In the genomic region with DNA sequence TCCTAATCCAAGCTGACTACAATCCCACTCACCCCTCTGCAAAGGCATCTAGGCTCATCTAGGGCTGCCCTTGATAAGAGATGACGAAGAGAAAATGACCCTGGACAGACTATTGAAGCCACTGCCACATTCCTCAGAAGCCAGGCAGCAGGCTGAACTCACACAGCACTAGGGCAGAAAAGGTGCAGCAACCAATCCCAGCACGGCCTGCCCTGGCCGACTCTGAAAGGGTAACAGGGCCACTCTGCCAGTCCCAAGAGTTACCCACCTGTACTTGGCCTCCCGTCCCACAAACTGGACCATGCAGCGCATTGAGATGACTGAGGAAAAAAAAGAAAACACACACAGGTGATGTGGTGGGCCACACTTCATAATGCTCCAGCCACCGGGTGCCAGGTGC, we compare ENCODE assay signal across 28 cellular contexts. TPM values are rescaled to one million over a fixed set of nuclear protein-coding genes. Genes with fewer than 3 reads are reported as not detected.
"Had no signal": no experiment of that assay in that cellular context is flagged by ENCODE, and none has a peak within 500 bp of the region (broad histone marks: within the 10 kb centered on the region; RNA-seq: fewer than 3 reads in every experiment).

No MANE protein-coding gene starts in this region.

- H3K27ac ChIP-seq: left lung, transverse colon, WERI-Rb-1 had no signal

- ATAC-seq: activated naive CD8-positive, alpha-beta T cell treated with anti-CD3 and anti-CD28 coated beads, Interleukin-2, amount 50 U/mL, for 24 hours; gastroesophageal sphincter; left lung; mucosa of descending colon; natural killer cell treated with Interleukin-12 subunit alpha and Interleukin-12 subunit beta and Interleukin-15 and Interleukin-18, amount 100 ng/mL, for 72 hours had no signal

- FAIRE-seq: endothelial cell of umbilical vein, small intestine had no signal

- H3K4me3 ChIP-seq: gastroesophageal sphincter, left lung, mucosa of descending colon, sigmoid colon, testis, transverse colon had no signal

- DNase-seq: activated CD4-positive, alpha-beta T cell treated with anti-CD3 and anti-CD28 coated beads for 48 hours; activated CD4-positive, alpha-beta T cell treated with anti-CD3 and anti-CD28 coated beads, Interleukin-2, amount 50 U/mL, for 48 hours; activated CD8-positive, alpha-beta memory T cell treated with anti-CD3 and anti-CD28 coated beads for 24 hours; activated gamma-delta T cell; activated naive CD8-positive, alpha-beta T cell treated with anti-CD3 and anti-CD28 coated beads, Interleukin-2, amount 50 U/mL, for 24 hours; cortex of kidney; effector memory CD8-positive, alpha-beta T cell; head of caudate nucleus; kidney glomerular epithelial cell; left lung; mucosa of descending colon; sigmoid colon; small intestine; stimulated activated CD4-positive, alpha-beta T cell treated with anti-CD3 and anti-CD28 coated beads, Interleukin-1b, Interleukin-23, amount 100 ng/mL, for 48 hours; stimulated activated CD4-positive, alpha-beta T cell treated with anti-CD3 and anti-CD28 coated beads, Interleukin-4, amount 100 ng/mL, for 4 hours; stimulated activated naive CD4-positive, alpha-beta T cell treated with Interleukin-2 at 50 U/mL for 16 hours; T-helper 17 cell; T1000; testis; transverse colon had no signal

- H3K27me3 ChIP-seq: gastroesophageal sphincter, left lung, sigmoid colon, testis, transverse colon had no signal

- H3K9me3 ChIP-seq: gastroesophageal sphincter, left lung, mucosa of descending colon, sigmoid colon, testis, transverse colon had no signal

RNA-seq across cellular contexts. Expression of a gene that starts 22.4 kb away (rescaled TPM):
- total RNA-seq: endothelial cell of umbilical vein; fibroblast of lung; lung microvascular endothelial cell; myocyte; natural killer cell treated with Interleukin-12 subunit alpha and Interleukin-12 subunit beta and Interleukin-15 and Interleukin-18, amount 100 ng/mL, for 72 hours had no signal

RNA-seq across cellular contexts. Expression of a gene that starts 28.5 kb away (rescaled TPM):
- total RNA-seq: endothelial cell of umbilical vein, fibroblast of lung, fibroblast of villous mesenchyme, lung microvascular endothelial cell, myocyte had no signal
- polyA plus RNA-seq: endothelial cell of umbilical vein, fibroblast of lung had no signal
